In genomic region chr17:81514735-81515529, GRCh38 we compare ENCODE assay signal across 1 cellular context.
TF ChIP-seq lines count a peak whose summit lies in the region.

No MANE protein-coding gene starts in this region.

TF ChIP-seq in A549, 52 proteins besides CTCF, POLR2A, EP300 and RAD21 (continued from another document):
- TF ChIP-seq TP53 (CRISPR knock-in tag; IDR thresholded peaks at IDR 0.05), result 0 out of 2 replicates have a peak, but pooled peaks have one; percentile 65
- peak; percentile 89 for TF ChIP-seq MAX (IDR thresholded peaks at IDR 0.05)
- peak; percentile 50 for TF ChIP-seq FOSL2 (IDR thresholded peaks at IDR 0.05)
- peak; percentile 88 for TF ChIP-seq FOSL2 (CRISPR knock-in tag; IDR thresholded peaks at IDR 0.05)
